1 cellular context compared by ENCODE assay signal in the genomic region with DNA sequence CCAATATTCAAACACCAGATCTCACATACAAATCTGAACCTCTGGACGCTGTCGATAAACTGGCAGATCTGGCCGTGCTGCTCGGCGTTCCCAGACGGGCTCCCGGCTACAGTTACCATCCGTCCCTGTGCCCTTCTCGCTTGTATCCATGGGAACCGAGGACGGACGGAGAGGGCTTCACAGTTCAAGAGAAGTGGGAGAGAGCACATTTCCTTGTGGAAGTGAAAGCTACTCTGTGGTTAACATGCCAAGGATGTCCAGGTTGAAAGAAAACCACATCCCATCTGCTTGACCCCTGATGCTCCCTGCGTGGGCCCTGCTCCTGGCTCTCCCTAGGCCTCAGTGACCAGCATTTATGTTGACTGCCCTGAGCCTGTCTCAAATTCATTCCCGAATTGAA.
TF ChIP-seq lines count a peak whose summit lies in the region.

No MANE protein-coding gene starts in this region.

TF ChIP-seq in K562, 482 proteins besides CTCF, POLR2A, EP300 and RAD21:
- TF ChIP-seq ETV1 (tag; conservative IDR thresholded peaks at IDR 0.05; ENCODE audit: low read depth): no peak
- TF ChIP-seq ZSCAN29 (IDR thresholded peaks at IDR 0.05): no peak
- TF ChIP-seq FOSL1 (tag; conservative IDR thresholded peaks at IDR 0.05): no peak
- TF ChIP-seq, protein P1, sequence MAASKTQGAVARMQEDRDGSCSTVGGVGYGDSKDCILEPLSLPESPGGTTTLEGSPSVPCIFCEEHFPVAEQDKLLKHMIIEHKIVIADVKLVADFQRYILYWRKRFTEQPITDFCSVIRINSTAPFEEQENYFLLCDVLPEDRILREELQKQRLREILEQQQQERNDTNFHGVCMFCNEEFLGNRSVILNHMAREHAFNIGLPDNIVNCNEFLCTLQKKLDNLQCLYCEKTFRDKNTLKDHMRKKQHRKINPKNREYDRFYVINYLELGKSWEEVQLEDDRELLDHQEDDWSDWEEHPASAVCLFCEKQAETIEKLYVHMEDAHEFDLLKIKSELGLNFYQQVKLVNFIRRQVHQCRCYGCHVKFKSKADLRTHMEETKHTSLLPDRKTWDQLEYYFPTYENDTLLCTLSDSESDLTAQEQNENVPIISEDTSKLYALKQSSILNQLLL (CRISPR knock-in tag; IDR thresholded peaks at IDR 0.05; ENCODE audit: borderline replicate concordance): no peak
